In genomic region chr5:151001436-151001835, GRCh38 we compare ENCODE assay signal across 20 cellular contexts. TPM values are rescaled to one million over a fixed set of nuclear protein-coding genes. Genes with fewer than 3 reads are reported as not detected.
DNase-seq lines count a peak whose midpoint lies in the region; ATAC-seq and TF ChIP-seq lines count a peak whose summit lies in the region.
"Had no signal": no experiment of that assay in that cellular context is flagged by ENCODE, and none has a peak within 500 bp of the region (broad histone marks: within the 10 kb centered on the region; RNA-seq: fewer than 3 reads in every experiment).

No MANE protein-coding gene starts in this region.

- H3K9ac ChIP-seq in H9 (ENCODE audit: extremely low read depth, insufficient read length, low read length) = no peak overlapping the region

- H3K27me3 ChIP-seq in H9 (ENCODE audit: insufficient read depth, low read length) = no peaks in the 10 kb centered on the region
- H3K27me3 ChIP-seq in vagina = no peaks in the 10 kb centered on the region
- H3K27me3 ChIP-seq in effector memory CD4-positive, alpha-beta T cell (replicated peaks; ENCODE audit: control insufficient read depth, insufficient read depth, low read length, poor library complexity, severe bottlenecking) = no peaks in the 10 kb centered on the region
- H3K27me3 ChIP-seq: BE2C; BLaER1 treated with 17β-estradiol and CSF1 and Interleukin-3, amounts not matched to agents 10 nM and 100 nM had no signal

- no peak overlapping the region for H3K14ac ChIP-seq in H9 (ENCODE audit: insufficient read depth, low read length)

- H3K23ac ChIP-seq in H9 (ENCODE audit: insufficient read length, low read depth, low read length) = no peak overlapping the region

- H3K36me3 Mint-ChIP-seq in H9 (ENCODE audit: insufficient read depth in 1 of 3, low read depth in 3 of 3) = no peaks in the 10 kb centered on the region
- H3K36me3 Mint-ChIP-seq: CD14-positive monocyte had no signal

- no peak overlapping the region for H4K91ac ChIP-seq in H9 (ENCODE audit: insufficient read length, low read depth, low read length)

- H4K5ac ChIP-seq in H9 (ENCODE audit: insufficient read length, low read depth, low read length) = no peak overlapping the region

- peaks cover 7 to 8% of the 10 kb centered on the region in 2 experiments for H3K4me1 Mint-ChIP-seq in H9

- no CpG with 5 or more reads among the region's 4 CpGs for WGBS in H9 (ENCODE audit: extremely low coverage, insufficient read length, low lambda C conversion rate)

- H3T11ph ChIP-seq in H9 (ENCODE audit: low read length) = no peak overlapping the region

- H2BK5ac ChIP-seq in H9 (ENCODE audit: insufficient read length, low read length) = no peak overlapping the region

- H3K4me3 ChIP-seq in coronary artery = no peak overlapping the region
- H3K4me3 ChIP-seq in vagina = no peak overlapping the region
- H3K4me3 ChIP-seq in effector memory CD4-positive, alpha-beta T cell (ENCODE audit: insufficient read depth, low read depth, low read length, poor library complexity, severe bottlenecking) = no peak overlapping the region
- H3K4me3 ChIP-seq: A549; BLaER1 treated with 17β-estradiol and CSF1 and Interleukin-3, amounts not matched to agents 10 nM and 100 nM; GM23338; HAP-1 had no signal

- H3K27ac Mint-ChIP-seq in H9 = no peak overlapping the region; a peak in 2 of 7 replicates
- H3K27ac Mint-ChIP-seq: CD14-positive monocyte; CD4-positive, alpha-beta T cell; GM23338; HFFc6 had no signal

- no peak overlapping the region for H2BK15ac ChIP-seq in H9 (ENCODE audit: low read depth, low read length)

- peaks cover 3 to 4% of the 10 kb centered on the region in 2 experiments; a peak in 2 of 5 replicates for H3K9me3 Mint-ChIP-seq in H9
- H3K9me3 Mint-ChIP-seq: CD4-positive, alpha-beta T cell had no signal

- no peaks in the 10 kb centered on the region for H4K20me1 ChIP-seq in H9 (ENCODE audit: control insufficient read depth, insufficient read depth, insufficient read length)
- H4K20me1 ChIP-seq: BLaER1 treated with 17β-estradiol and CSF1 and Interleukin-3, amounts not matched to agents 10 nM and 100 nM had no signal

- H2BK20ac ChIP-seq in H9 (ENCODE audit: low read depth, low read length, poor library complexity, severe bottlenecking) = no peak overlapping the region

- no peak overlapping the region for H2BK12ac ChIP-seq in H9 (ENCODE audit: insufficient read length, low read depth, low read length)

- H3K4me1 ChIP-seq in H9 (ENCODE audit: insufficient read depth, low read length) (no peaks in the 10 kb centered on the region), vagina (peaks cover 36% of the 10 kb centered on the region)
- no peaks in the 10 kb centered on the region for H3K4me1 ChIP-seq in effector memory CD4-positive, alpha-beta T cell (ENCODE audit: control insufficient read depth, insufficient read depth, low read length, poor library complexity, severe bottlenecking)
- H3K4me1 ChIP-seq: A549, BE2C, HAP-1 had no signal

- H2AK5ac ChIP-seq in H9 (ENCODE audit: insufficient read length, low read length) = no peak overlapping the region

- no peak overlapping the region for H3K4me3 Mint-ChIP-seq in H9
- H3K4me3 Mint-ChIP-seq: CD14-positive monocyte; CD4-positive, alpha-beta T cell; GM23338; HFFc6 had no signal

- DNase-seq in H9 = peak; percentile 14
- peak; percentile 38 for DNase-seq in coronary artery (ENCODE audit: low spot score)
- DNase-seq in islet precursor cell = peak; percentile 28
- peak; percentile 9 to 69 for DNase-seq in vagina (ENCODE audit: extremely low spot score in 2 of 2)
- DNase-seq in COLO829 (ENCODE audit: low spot score) = no peak
- DNase-seq in effector memory CD4-positive, alpha-beta T cell = no peak
- DNase-seq: 8988T; ACHN; BE2C; Caco-2; CD4-positive, alpha-beta T cell; DMS153; DND-41; HFFc6 had no signal

- no peak overlapping the region for H3K4me2 ChIP-seq in H9 (ENCODE audit: insufficient read depth, insufficient read length, low read length)
- H3K4me2 ChIP-seq: A549; BLaER1 treated with 17β-estradiol and CSF1 and Interleukin-3, amounts not matched to agents 10 nM and 100 nM; GM23338 had no signal

- no peak overlapping the region for H3K4ac ChIP-seq in H9 (ENCODE audit: low read depth, low read length)

- no peaks in the 10 kb centered on the region for H3K79me2 ChIP-seq in H9 (ENCODE audit: insufficient read depth, low read length)

- H3K56ac ChIP-seq in H9 (ENCODE audit: insufficient read length, low read depth, low read length) = no peak overlapping the region

- H3K36me3 ChIP-seq in vagina = no peaks in the 10 kb centered on the region
- no peaks in the 10 kb centered on the region for H3K36me3 ChIP-seq in effector memory CD4-positive, alpha-beta T cell (ENCODE audit: control insufficient read depth, insufficient read depth, low read length)
- H3K36me3 ChIP-seq: BE2C; BLaER1 treated with 17β-estradiol and CSF1 and Interleukin-3, amounts not matched to agents 10 nM and 100 nM; HAP-1 had no signal

- no peak overlapping the region for H4K8ac ChIP-seq in H9 (replicated peaks; ENCODE audit: insufficient read length, low read depth, low read length)

- peaks cover 3% of the 10 kb centered on the region for H3K27me3 Mint-ChIP-seq in H9 (ENCODE audit: low read depth)
- H3K27me3 Mint-ChIP-seq: CD4-positive, alpha-beta T cell had no signal

- no peak for TF ChIP-seq POLR2A in vagina (IDR thresholded peaks at IDR 0.05)

- no peak overlapping the region for H2BK120ac ChIP-seq in H9 (ENCODE audit: low read depth, low read length, poor library complexity, severe bottlenecking)

- H3K27ac ChIP-seq in H9 (ENCODE audit: insufficient read length, low read depth, low read length) = no peak overlapping the region
- H3K27ac ChIP-seq in coronary artery = no peak overlapping the region
- H3K27ac ChIP-seq in vagina = no peak overlapping the region
- H3K27ac ChIP-seq in effector memory CD4-positive, alpha-beta T cell (ENCODE audit: insufficient read depth, low read length, poor library complexity, severe bottlenecking) = no peak overlapping the region
- H3K27ac ChIP-seq: A549; BLaER1 treated with 17β-estradiol and CSF1 and Interleukin-3, amounts not matched to agents 10 nM and 100 nM had no signal

- intact Hi-C loops in vagina (cut with DNase I) = loop anchor here (5.0 kb wide), 1 partner anchor 41 kb away; no protein-coding TSS in a partner anchor

- no peak overlapping the region for H3K18ac ChIP-seq in H9 (ENCODE audit: insufficient read length, low read depth, low read length)

- TF ChIP-seq CTCF in H9 (conservative IDR thresholded peaks at IDR 0.05) (no peak), coronary artery (IDR thresholded peaks at IDR 0.05) (no peak), vagina (IDR thresholded peaks at IDR 0.05) (no peak)

- H3K9me3 ChIP-seq in H9 (ENCODE audit: control insufficient read depth, low read depth, low read length) = no peaks in the 10 kb centered on the region
- no peaks in the 10 kb centered on the region for H3K9me3 ChIP-seq in vagina
- no peaks in the 10 kb centered on the region for H3K9me3 ChIP-seq in effector memory CD4-positive, alpha-beta T cell (ENCODE audit: control insufficient read depth, low read length)
- H3K9me3 ChIP-seq: A549, BE2C, Caco-2, HAP-1 had no signal

- H2AFZ ChIP-seq in H9 (ENCODE audit: low read length) = no peak overlapping the region
- H2AFZ ChIP-seq: GM23338 had no signal

- ATAC-seq in GM18498 (IDR thresholded peaks at IDR 0.05; ENCODE audit: unreplicated experiment) = no peak

- H3K79me1 ChIP-seq in H9 (ENCODE audit: insufficient read depth, low read depth, low read length, poor library complexity, severe bottlenecking) = no peaks in the 10 kb centered on the region

- H3K23me2 ChIP-seq in H9 (ENCODE audit: insufficient read length, low read depth, low read length, poor library complexity, severe bottlenecking) = no peaks in the 10 kb centered on the region

RNA-seq across cellular contexts. Expression of gene GPX3, which starts 19.0 kb away (rescaled TPM):
- total RNA-seq in H9 (2021) = 20.4 and 20.9 TPM in 2 replicates
- 3,069 TPM for total RNA-seq in vagina

Comparison
In these comparisons a context has a peak if more than half of its experiments do, and no peak if none do; other contexts are left out.
1. DNase-seq: peak in H9 (single experiment), coronary artery (single experiment), islet precursor cell (single experiment) and vagina (2 of 2); none in COLO829 (single experiment) and effector memory CD4-positive, alpha-beta T cell (0 of 3).
2. RNA of gene GPX3, which starts 19.0 kb away (total RNA-seq): 3,069 TPM in vagina (single experiment); 20.4 to 20.9 TPM in H9; every median in the first group is over 100 times any median in the second.